Comparison of ENCODE assay signal across 8 cellular contexts in the genomic region with DNA sequence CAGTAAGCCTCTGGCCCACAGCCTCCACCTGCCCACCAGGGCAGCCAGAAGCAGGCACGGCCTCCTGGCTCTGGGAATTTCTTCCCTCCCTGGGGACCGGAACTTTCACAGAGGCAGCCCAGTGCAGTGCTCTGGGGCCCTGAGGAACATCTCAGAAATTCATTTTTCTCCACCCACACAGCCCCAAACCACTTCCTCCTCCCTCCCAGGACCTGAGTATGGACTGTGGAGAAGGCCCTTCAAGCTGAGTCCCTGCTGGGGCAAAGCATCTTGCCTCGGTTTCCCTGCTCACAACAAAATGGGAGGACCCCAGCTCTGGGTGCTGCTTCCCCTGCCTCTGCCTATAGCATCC.
DNase-seq lines count a peak whose midpoint lies in the region; ATAC-seq and TF ChIP-seq lines count a peak whose summit lies in the region.

No MANE protein-coding gene starts in this region.

- H3K4me2 ChIP-seq in hepatocyte, result no peak overlapping the region

- WGBS in hepatocyte (ENCODE audit: low lambda C conversion rate, missing lambda C conversion rate), result 77% methylated on average over 3 of the region's 3 CpGs
- 15 to 17% methylated on average over 3 of the region's 3 CpGs for WGBS in aorta, 2 donors

- peaks cover 30% of the 10 kb centered on the region for H3K79me2 ChIP-seq in hepatocyte

- peak overlapping the region; percentile 15 for H3K27ac ChIP-seq in hepatocyte
- peak overlapping the region in 1 of 2 donors; percentile 52 for H3K27ac ChIP-seq in aorta (ENCODE audit: low read depth in 1 of 2, low read length in 2 of 2)

- peak in 1 of 4 experiments; percentile 37 for ATAC-seq in T-cell (replicated peaks in 1 of 4)
- peak; percentile 61 for ATAC-seq in aorta (ENCODE audit: low FRiP score)

- no peaks in the 10 kb centered on the region for H3K9me3 Mint-ChIP-seq in T-cell

- H3K9me3 ChIP-seq in hepatocyte (ENCODE audit: low read depth) (no peaks in the 10 kb centered on the region), aorta (ENCODE audit: control insufficient read depth, low read length) (no peaks in the 10 kb centered on the region)

- POLR2A ChIA-PET in T-cell (lab: Charles Lee), result no interaction called here

- peaks cover 25 to 30% (median 25%) of the 10 kb centered on the region in 3 donors for H3K4me1 Mint-ChIP-seq in T-cell

- no peak overlapping the region for H3K4me3 Mint-ChIP-seq in T-cell

- H3K27me3 ChIP-seq in hepatocyte, result no peaks in the 10 kb centered on the region
- H3K27me3 ChIP-seq in aorta (ENCODE audit: control insufficient read depth in 1 of 2, insufficient read depth in 2 of 2, low read length in 1 of 2), result no peaks in the 10 kb centered on the region

- no peak for TF ChIP-seq CTCF in hepatocyte (IDR thresholded peaks at IDR 0.05; ENCODE audit: poor library complexity)

- H3K36me3 Mint-ChIP-seq in T-cell, result peaks cover 15% of the 10 kb centered on the region

- no peak overlapping the region for H2AFZ ChIP-seq in hepatocyte

- peak overlapping the region; percentile 43 to 44 for H3K27ac Mint-ChIP-seq in T-cell

- H3K4me1 ChIP-seq in hepatocyte (ENCODE audit: insufficient read depth) (peaks cover 17% of the 10 kb centered on the region), aorta (ENCODE audit: control insufficient read depth in 1 of 2, insufficient read depth in 2 of 2, low read length in 2 of 2) (peaks cover 1 to 4% of the 10 kb centered on the region in 2 donors)

- H3K36me3 ChIP-seq in hepatocyte (replicated peaks; ENCODE audit: insufficient read depth, low read depth) (no peaks in the 10 kb centered on the region), aorta (ENCODE audit: control insufficient read depth in 1 of 2, insufficient read depth in 2 of 2, low read length in 1 of 2) (no peaks in the 10 kb centered on the region)

- peaks cover 16% of the 10 kb centered on the region for H4K20me1 ChIP-seq in hepatocyte (ENCODE audit: insufficient read depth, poor library complexity, severe bottlenecking)

- CTCF ChIA-PET in T-cell (lab: Charles Lee), result no interaction called here

- intact Hi-C loops in aorta (cut with DNase I), result no loop called here

- no peaks in the 10 kb centered on the region for H3K27me3 Mint-ChIP-seq in T-cell

- peak; percentile 8 for DNase-seq in stimulated activated CD4-positive, alpha-beta T cell treated with anti-CD3 and anti-CD28 coated beads, Interleukin-15, amount 100 ng/mL, for 24 hours
- DNase-seq in stimulated activated CD4-positive, alpha-beta T cell treated with anti-CD3 and anti-CD28 coated beads, Interleukin-1b, Interleukin-23, amount 100 ng/mL, for 48 hours, result no peak
- DNase-seq in T-cell (no peak), hepatocyte (ENCODE audit: low spot score) (no peak), aorta (peak in 1 of 2 donors; percentile 64), AML-193 (lab: John Stamatoyannopoulos, UW) (no peak), C1 segment of cervical spinal cord (lab: John Stamatoyannopoulos, UW) (no peak)
- no peak for DNase-seq in activated CD4-positive, CD25-positive, alpha-beta regulatory T cell (lab: John Stamatoyannopoulos, UW)

- no peak overlapping the region for H3K4me3 ChIP-seq in hepatocyte
- no peak overlapping the region for H3K4me3 ChIP-seq in aorta (ENCODE audit: low read length in 2 of 2)

- H3K9me2 ChIP-seq in hepatocyte (replicated peaks; ENCODE audit: insufficient read depth), result no peaks in the 10 kb centered on the region
